ENCODE assay signal across 12 cellular contexts in genomic region chr14:64698899-64699298, GRCh38. TPM values are rescaled to one million over a fixed set of nuclear protein-coding genes. Genes with fewer than 3 reads are reported as not detected.
DNase-seq lines count a peak whose midpoint lies in the region; ATAC-seq and TF ChIP-seq lines count a peak whose summit lies in the region.
"Had no signal": no experiment of that assay in that cellular context is flagged by ENCODE, and none has a peak within 500 bp of the region (broad histone marks: within the 10 kb centered on the region; RNA-seq: fewer than 3 reads in every experiment).

No MANE protein-coding gene starts in this region.

- H3K4me1 Mint-ChIP-seq in T-cell: peaks cover 24 to 75% (median 43%) of the 10 kb centered on the region in 3 donors

- intact Hi-C loops in left ventricle myocardium superior (cut with micrococcal nuclease) (no loop called here), left ventricle myocardium inferior (cut with micrococcal nuclease) (no loop called here), lower lobe of right lung (cut with DNase I) (no loop called here), vagina (cut with DNase I) (no loop called here)

- peak overlapping the region in 1 of 3 donors; percentile 9 for H3K4me3 Mint-ChIP-seq in T-cell
- H3K4me3 Mint-ChIP-seq: activated B cell treated with CpG ODN at 0.5 μM for 24 hours had no signal

- peaks cover 13 to 25% of the 10 kb centered on the region in 2 donors for H3K27me3 Mint-ChIP-seq in T-cell

- H3K4me3 ChIP-seq in left ventricle myocardium inferior (no peak overlapping the region), lower lobe of right lung (no peak overlapping the region), vagina (no peak overlapping the region)

- no peak for TF ChIP-seq CTCF in left ventricle myocardium inferior (IDR thresholded peaks at IDR 0.05; ENCODE audit: borderline replicate concordance)
- TF ChIP-seq CTCF in lower lobe of right lung (IDR thresholded peaks at IDR 0.05): no peak
- TF ChIP-seq CTCF in vagina (IDR thresholded peaks at IDR 0.05): no peak

- H3K4me1 ChIP-seq in left ventricle myocardium inferior: peaks cover 42% of the 10 kb centered on the region
- peaks cover 44% of the 10 kb centered on the region for H3K4me1 ChIP-seq in lower lobe of right lung
- H3K4me1 ChIP-seq in vagina: peaks cover 16% of the 10 kb centered on the region

- CTCF ChIA-PET in T-cell (lab: Charles Lee): interaction anchor here in 1 of 2 donors (1.1 to 1.6 kb wide), 2 partner anchors 27 to 193 kb away, joined by 3 to 4 read pairs; no protein-coding TSS in a partner anchor

- POLR2A ChIA-PET in T-cell (lab: Charles Lee): interaction anchor here (0.5 kb wide), 4 partner anchors 148 to 1019 kb away, joined by 3 to 4 read pairs (median 3); no protein-coding TSS in a partner anchor

- H3K27ac ChIP-seq in left ventricle myocardium inferior (replicated peaks) (no peak overlapping the region), lower lobe of right lung (no peak overlapping the region), vagina (no peak overlapping the region)

- H3K36me3 ChIP-seq in left ventricle myocardium inferior (no peaks in the 10 kb centered on the region), lower lobe of right lung (no peaks in the 10 kb centered on the region), vagina (no peaks in the 10 kb centered on the region)

- H3K9me3 Mint-ChIP-seq in T-cell: no peaks in the 10 kb centered on the region
- H3K9me3 Mint-ChIP-seq: activated B cell treated with CpG ODN at 0.5 μM for 24 hours had no signal

- DNase-seq in left ventricle myocardium superior: no peak
- DNase-seq in left ventricle myocardium inferior: no peak
- no peak for DNase-seq in T-cell
- no peak for DNase-seq in lower lobe of right lung
- no peak for DNase-seq in vagina (ENCODE audit: extremely low spot score in 2 of 2)
- DNase-seq in ecto neural progenitor cell (ENCODE audit: low spot score): no peak
- no peak for DNase-seq in HK-2 (ENCODE audit: unreplicated experiment)
- DNase-seq in UCSD-AML1 (lab: John Stamatoyannopoulos, UW; ENCODE audit: unreplicated experiment): no peak
- DNase-seq: activated B cell treated with CpG ODN at 0.5 μM for 24 hours, NCI-H2227 treated with DMSO at 0.1 percent for 48 hours, nucleus accumbens had no signal

- H3K9me3 ChIP-seq in left ventricle myocardium inferior (replicated peaks): no peaks in the 10 kb centered on the region
- no peaks in the 10 kb centered on the region for H3K9me3 ChIP-seq in lower lobe of right lung
- no peaks in the 10 kb centered on the region for H3K9me3 ChIP-seq in vagina

- TF ChIP-seq POLR2A in vagina (IDR thresholded peaks at IDR 0.05): no peak

- ATAC-seq in left ventricle myocardium superior: peak; percentile 10
- ATAC-seq in T-cell (replicated peaks in 1 of 4): peak; percentile 56 to 60 (median 59)
- peak; percentile 71 to 72 for ATAC-seq in lower lobe of right lung

- H3K27me3 ChIP-seq in left ventricle myocardium inferior (ENCODE audit: low read depth): peaks cover 12% of the 10 kb centered on the region
- peaks cover 23% of the 10 kb centered on the region for H3K27me3 ChIP-seq in lower lobe of right lung (ENCODE audit: low read depth)
- H3K27me3 ChIP-seq in vagina: no peaks in the 10 kb centered on the region

- H3K27ac Mint-ChIP-seq in T-cell: peak overlapping the region; percentile 72 to 80
- H3K27ac Mint-ChIP-seq: activated B cell treated with CpG ODN at 0.5 μM for 24 hours had no signal

- H3K36me3 Mint-ChIP-seq in T-cell: no peaks in the 10 kb centered on the region
- H3K36me3 Mint-ChIP-seq: CD4-positive, CD25-positive, alpha-beta regulatory T cell had no signal

RNA-seq across cellular contexts. Expression of gene PLEKHG3, which starts 5.3 kb away (rescaled TPM):
- total RNA-seq in left ventricle myocardium superior (22.0 TPM), left ventricle myocardium inferior (16.5 TPM), T-cell (10 to 100 TPM; 12.4 to 58.2 (median 27.3) TPM), lower lobe of right lung (33.1 TPM), vagina (50.1 TPM)

Comparison
In these comparisons a context has a peak if more than half of its experiments do, and no peak if none do; other contexts are left out.
1. ATAC-seq: peak in every context shown above with its lines; median percentile 72 in lower lobe of right lung; 59 in T-cell; 10 in left ventricle myocardium superior.